Comparison of ENCODE assay signal across 1 cellular context in the genomic region with DNA sequence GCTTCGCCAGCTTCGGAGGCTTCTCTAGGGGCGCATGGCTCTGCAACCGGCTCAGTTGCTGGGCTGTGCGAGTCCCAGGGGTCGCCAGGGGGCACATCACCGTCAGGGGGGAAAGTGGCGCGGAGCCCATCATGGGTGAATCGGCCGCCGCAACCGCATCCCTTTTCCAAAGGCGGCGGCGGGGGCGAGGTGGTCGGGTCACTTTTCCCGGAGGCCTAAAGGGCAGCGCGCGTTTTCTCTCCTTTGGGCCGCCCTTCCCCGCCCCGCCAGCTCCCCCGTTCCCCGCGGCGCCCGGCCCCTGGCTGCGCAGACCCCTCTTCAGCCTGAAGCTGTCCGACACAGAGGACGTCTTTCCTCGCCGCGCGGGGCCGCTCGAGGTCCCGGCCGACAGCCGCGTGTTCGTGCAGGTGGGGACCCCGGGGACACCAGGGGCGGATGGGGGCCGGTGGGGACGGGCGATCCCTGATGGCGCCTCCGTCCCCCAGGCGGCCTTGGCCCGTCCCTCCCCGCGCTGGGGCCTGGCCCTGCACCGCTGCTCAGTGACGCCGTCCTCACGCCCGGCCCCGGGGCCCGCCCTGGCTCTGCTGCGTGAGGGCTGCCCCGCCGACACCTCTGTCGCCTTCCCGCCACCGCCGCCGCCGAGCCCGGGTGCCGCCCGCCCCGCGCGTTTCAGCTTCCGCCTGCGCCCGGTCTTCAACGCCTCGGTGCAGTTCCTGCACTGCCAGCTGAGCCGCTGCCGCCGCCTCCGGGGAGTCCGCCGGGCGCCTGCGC.
TF ChIP-seq lines count a peak whose summit lies in the region.

No MANE protein-coding gene starts in this region.

TF ChIP-seq in HepG2, 621 proteins besides CTCF, POLR2A, EP300 and RAD21 (continued from another document and continues in another):
- TF ChIP-seq AFF4 (CRISPR knock-in tag; IDR thresholded peaks at IDR 0.05): no peak
- TF ChIP-seq HIVEP1 (CRISPR knock-in tag; IDR thresholded peaks at IDR 0.05): peak; percentile 50; the same call in 1 of the 2 replicates
- TF ChIP-seq ZNF543 (CRISPR knock-in tag; IDR thresholded peaks at IDR 0.05): no peak
- TF ChIP-seq ZMYM4 (CRISPR knock-in tag; IDR thresholded peaks at IDR 0.05): no peak
- no peak for TF ChIP-seq ZNF567 (CRISPR knock-in tag; IDR thresholded peaks at IDR 0.05; ENCODE audit: borderline replicate concordance)
- no peak for TF ChIP-seq FOXA1 (IDR thresholded peaks at IDR 0.05)
- TF ChIP-seq FOXA1 (CRISPR knock-in tag; IDR thresholded peaks at IDR 0.05): no peak
- TF ChIP-seq, protein P1, sequence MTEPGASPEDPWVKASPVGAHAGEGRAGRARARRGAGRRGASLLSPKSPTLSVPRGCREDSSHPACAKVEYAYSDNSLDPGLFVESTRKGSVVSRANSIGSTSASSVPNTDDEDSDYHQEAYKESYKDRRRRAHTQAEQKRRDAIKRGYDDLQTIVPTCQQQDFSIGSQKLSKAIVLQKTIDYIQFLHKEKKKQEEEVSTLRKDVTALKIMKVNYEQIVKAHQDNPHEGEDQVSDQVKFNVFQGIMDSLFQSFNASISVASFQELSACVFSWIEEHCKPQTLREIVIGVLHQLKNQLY (CRISPR knock-in tag; IDR thresholded peaks at IDR 0.05): no peak
- 0 out of 2 replicates have a peak, but pooled peaks have one; percentile 50 for TF ChIP-seq CSRNP1 (CRISPR knock-in tag; IDR thresholded peaks at IDR 0.05)
- TF ChIP-seq ZNF34 (CRISPR knock-in tag; IDR thresholded peaks at IDR 0.05; ENCODE audit: borderline replicate concordance): no peak
- no peak for TF ChIP-seq DMAP1 (CRISPR knock-in tag; IDR thresholded peaks at IDR 0.05)
- no peak for TF ChIP-seq PHF5A (CRISPR knock-in tag; IDR thresholded peaks at IDR 0.05; ENCODE audit: low read depth, unreplicated experiment)
- TF ChIP-seq ZNF513 (CRISPR knock-in tag; conservative IDR thresholded peaks at IDR 0.05): no peak
- TF ChIP-seq TP53 (CRISPR knock-in tag; conservative IDR thresholded peaks at IDR 0.05): no peak
- no peak for TF ChIP-seq KLF12 (CRISPR knock-in tag; IDR thresholded peaks at IDR 0.05; ENCODE audit: borderline replicate concordance)
- no peak for TF ChIP-seq ZNF674 (CRISPR knock-in tag; IDR thresholded peaks at IDR 0.05; ENCODE audit: low read depth)
- TF ChIP-seq ZNF138 (CRISPR knock-in tag; IDR thresholded peaks at IDR 0.05; ENCODE audit: low read depth): no peak
- no peak for TF ChIP-seq THAP11 (CRISPR knock-in tag; IDR thresholded peaks at IDR 0.05)
- peak; percentile 71 for TF ChIP-seq ZFX (CRISPR knock-in tag; IDR thresholded peaks at IDR 0.05; ENCODE audit: low read depth)
- no peak for TF ChIP-seq RFX1 (IDR thresholded peaks at IDR 0.05)
- TF ChIP-seq, protein P2, sequence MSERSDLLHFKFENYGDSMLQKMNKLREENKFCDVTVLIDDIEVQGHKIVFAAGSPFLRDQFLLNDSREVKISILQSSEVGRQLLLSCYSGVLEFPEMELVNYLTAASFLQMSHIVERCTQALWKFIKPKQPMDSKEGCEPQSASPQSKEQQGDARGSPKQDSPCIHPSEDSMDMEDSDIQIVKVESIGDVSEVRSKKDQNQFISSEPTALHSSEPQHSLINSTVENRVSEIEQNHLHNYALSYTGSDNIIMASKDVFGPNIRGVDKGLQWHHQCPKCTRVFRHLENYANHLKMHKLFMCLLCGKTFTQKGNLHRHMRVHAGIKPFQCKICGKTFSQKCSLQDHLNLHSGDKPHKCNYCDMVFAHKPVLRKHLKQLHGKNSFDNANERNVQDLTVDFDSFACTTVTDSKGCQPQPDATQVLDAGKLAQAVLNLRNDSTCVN (CRISPR knock-in tag; IDR thresholded peaks at IDR 0.05; ENCODE audit: borderline replicate concordance): no peak
- no peak for TF ChIP-seq HDAC2 (CRISPR knock-in tag; IDR thresholded peaks at IDR 0.05)
- no peak for TF ChIP-seq CBX2 (IDR thresholded peaks at IDR 0.05; ENCODE audit: low read depth, low read length)
- TF ChIP-seq CBX2 (CRISPR knock-in tag; IDR thresholded peaks at IDR 0.05; ENCODE audit: low read depth): no peak
- TF ChIP-seq, protein P3, sequence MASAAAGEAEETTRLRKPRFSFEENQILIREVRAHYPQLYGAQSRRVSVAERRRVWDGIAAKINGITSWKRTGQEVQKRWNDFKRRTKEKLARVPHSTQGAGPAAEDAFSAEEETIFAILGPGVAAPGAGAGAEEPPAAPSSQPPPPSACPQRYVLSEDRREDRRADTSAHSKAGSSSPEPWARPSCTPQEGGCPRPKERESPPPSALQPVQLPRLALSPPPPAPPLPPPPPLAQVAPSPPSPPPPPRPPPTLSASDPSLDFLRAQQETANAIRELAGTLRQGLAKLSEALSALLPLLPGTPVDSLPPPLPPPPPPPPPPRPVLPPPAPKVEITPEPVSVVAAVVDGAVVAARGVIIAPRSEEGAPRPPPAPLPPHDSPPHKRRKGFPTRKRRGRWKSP (CRISPR knock-in tag; IDR thresholded peaks at IDR 0.05): peak; percentile 66; the same call in 1 of the 2 replicates
- TF ChIP-seq, protein P4, sequence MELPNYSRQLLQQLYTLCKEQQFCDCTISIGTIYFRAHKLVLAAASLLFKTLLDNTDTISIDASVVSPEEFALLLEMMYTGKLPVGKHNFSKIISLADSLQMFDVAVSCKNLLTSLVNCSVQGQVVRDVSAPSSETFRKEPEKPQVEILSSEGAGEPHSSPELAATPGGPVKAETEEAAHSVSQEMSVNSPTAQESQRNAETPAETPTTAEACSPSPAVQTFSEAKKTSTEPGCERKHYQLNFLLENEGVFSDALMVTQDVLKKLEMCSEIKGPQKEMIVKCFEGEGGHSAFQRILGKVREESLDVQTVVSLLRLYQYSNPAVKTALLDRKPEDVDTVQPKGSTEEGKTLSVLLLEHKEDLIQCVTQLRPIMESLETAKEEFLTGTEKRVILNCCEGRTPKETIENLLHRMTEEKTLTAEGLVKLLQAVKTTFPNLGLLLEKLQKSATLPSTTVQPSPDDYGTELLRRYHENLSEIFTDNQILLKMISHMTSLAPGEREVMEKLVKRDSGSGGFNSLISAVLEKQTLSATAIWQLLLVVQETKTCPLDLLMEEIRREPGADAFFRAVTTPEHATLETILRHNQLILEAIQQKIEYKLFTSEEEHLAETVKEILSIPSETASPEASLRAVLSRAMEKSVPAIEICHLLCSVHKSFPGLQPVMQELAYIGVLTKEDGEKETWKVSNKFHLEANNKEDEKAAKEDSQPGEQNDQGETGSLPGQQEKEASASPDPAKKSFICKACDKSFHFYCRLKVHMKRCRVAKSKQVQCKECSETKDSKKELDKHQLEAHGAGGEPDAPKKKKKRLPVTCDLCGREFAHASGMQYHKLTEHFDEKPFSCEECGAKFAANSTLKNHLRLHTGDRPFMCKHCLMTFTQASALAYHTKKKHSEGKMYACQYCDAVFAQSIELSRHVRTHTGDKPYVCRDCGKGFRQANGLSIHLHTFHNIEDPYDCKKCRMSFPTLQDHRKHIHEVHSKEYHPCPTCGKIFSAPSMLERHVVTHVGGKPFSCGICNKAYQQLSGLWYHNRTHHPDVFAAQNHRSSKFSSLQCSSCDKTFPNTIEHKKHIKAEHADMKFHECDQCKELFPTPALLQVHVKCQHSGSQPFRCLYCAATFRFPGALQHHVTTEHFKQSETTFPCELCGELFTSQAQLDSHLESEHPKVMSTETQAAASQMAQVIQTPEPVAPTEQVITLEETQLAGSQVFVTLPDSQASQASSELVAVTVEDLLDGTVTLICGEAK (IDR thresholded peaks at IDR 0.05): no peak
- TF ChIP-seq, protein P4 (CRISPR knock-in tag; IDR thresholded peaks at IDR 0.05): no peak
- TF ChIP-seq GZF1 (CRISPR knock-in tag; IDR thresholded peaks at IDR 0.05): no peak
- TF ChIP-seq, protein P5, sequence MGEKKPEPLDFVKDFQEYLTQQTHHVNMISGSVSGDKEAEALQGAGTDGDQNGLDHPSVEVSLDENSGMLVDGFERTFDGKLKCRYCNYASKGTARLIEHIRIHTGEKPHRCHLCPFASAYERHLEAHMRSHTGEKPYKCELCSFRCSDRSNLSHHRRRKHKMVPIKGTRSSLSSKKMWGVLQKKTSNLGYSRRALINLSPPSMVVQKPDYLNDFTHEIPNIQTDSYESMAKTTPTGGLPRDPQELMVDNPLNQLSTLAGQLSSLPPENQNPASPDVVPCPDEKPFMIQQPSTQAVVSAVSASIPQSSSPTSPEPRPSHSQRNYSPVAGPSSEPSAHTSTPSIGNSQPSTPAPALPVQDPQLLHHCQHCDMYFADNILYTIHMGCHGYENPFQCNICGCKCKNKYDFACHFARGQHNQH (CRISPR knock-in tag; IDR thresholded peaks at IDR 0.05): no peak
- no peak for TF ChIP-seq ARID2 (CRISPR knock-in tag; IDR thresholded peaks at IDR 0.05; ENCODE audit: borderline replicate concordance)
- no peak for TF ChIP-seq TEF (CRISPR knock-in tag; IDR thresholded peaks at IDR 0.05)
